Comparison of ENCODE assay signal across 8 cellular contexts in genomic region chr2:130181880-130182682, GRCh38. TPM values are rescaled to one million over a fixed set of nuclear protein-coding genes. Genes with fewer than 3 reads are reported as not detected.
DNase-seq lines count a peak whose midpoint lies in the region; ATAC-seq, FAIRE-seq and TF ChIP-seq lines count a peak whose summit lies in the region.
"Not testable (repeated sequence)": the region's sequence is repeated elsewhere in the genome, so short reads cannot be mapped to it uniquely, and the experiment has no call there.

Gene MZT2B, plus strand, starts transcription at chr2:130182262. Its CDS starts 21 bp downstream, at chr2:130182283.

- H3K36me3 Mint-ChIP-seq in activated naive CD8-positive, alpha-beta T cell = not testable (repeated sequence)

- H3K36me3 ChIP-seq in pancreas, thyroid gland: not testable (repeated sequence)

- not testable (repeated sequence) for H3K9me3 Mint-ChIP-seq in activated naive CD8-positive, alpha-beta T cell (ENCODE audit: low read depth)

- peak within 1 kb of the TSS; percentile 94 for H3K27ac Mint-ChIP-seq in activated naive CD8-positive, alpha-beta T cell

- peaks cover 17% of the 10 kb centered on the region for H3K4me1 Mint-ChIP-seq in activated naive CD8-positive, alpha-beta T cell (ENCODE audit: low read depth)

- intact Hi-C loops in head of caudate nucleus (cut with DNase I) = loop anchor here (5.0 kb wide), 1 partner anchor 160 kb away; the partner anchor contains the start of gene IMP4
- intact Hi-C loops in pancreas (cut with DNase I); thyroid gland (cut with DNase I): not testable (repeated sequence)

- peak; percentile 62 for TF ChIP-seq CTCF in GM12872 (IDR thresholded peaks at IDR 0.05; ENCODE audit: insufficient read depth, low read depth, low read length)
- TF ChIP-seq CTCF in pancreas (IDR thresholded peaks at IDR 0.05) = peak; percentile 66 to 91 (median 76)
- peak in 4 of 6 experiments; percentile 87 to 93 (median 92) for TF ChIP-seq CTCF in thyroid gland (IDR thresholded peaks at IDR 0.05)

- not testable (repeated sequence) for H3K27me3 ChIP-seq in pancreas, thyroid gland

- H3K27ac ChIP-seq in pancreas (peak within 1 kb of the TSS; percentile 79 to 92 (median 89)), thyroid gland (peak within 1 kb of the TSS; percentile 87 to 95 (median 94))

- WGBS in pancreas, 2 donors = 0 to 1% methylated on average over 61 to 83 of the region's 86 CpGs
- WGBS in thyroid gland, 2 donors = 0% methylated on average over 16 of the region's 86 CpGs; no CpG with 5 or more reads in 1 of the 2 donors

- H3K9me3 ChIP-seq in pancreas, thyroid gland: not testable (repeated sequence)

- not testable (repeated sequence) for FAIRE-seq in pancreas (lab: Jason Lieb, UNC)

- TF ChIP-seq POLR2A in thyroid gland (IDR thresholded peaks at IDR 0.05) = peak in 1 of 2 donors; percentile 52

- peak; percentile 71 for DNase-seq in NCI-H1092 treated with DMSO at 0.1 percent for 48 hours (lab: John Stamatoyannopoulos, UW)
- peak; percentile 84 for DNase-seq in SKM-1 treated with dmso at 0.1 percent for 144 hours (lab: John Stamatoyannopoulos, UW; ENCODE audit: unreplicated experiment)
- peak; percentile 69 to 93 (median 87) for DNase-seq in head of caudate nucleus
- peak; percentile 85 to 97 (median 90) for DNase-seq in pancreas
- DNase-seq in thyroid gland = peak; percentile 85 to 88

- H3K4me1 ChIP-seq in pancreas = not testable (repeated sequence)
- H3K4me1 ChIP-seq in thyroid gland = peaks cover 20 to 29% of the 10 kb centered on the region in 2 donors

- ATAC-seq in HG02642 (IDR thresholded peaks at IDR 0.05; ENCODE audit: poor library complexity, unreplicated experiment) (peak; percentile 83), pancreas (peak; percentile 89 to 94 (median 90))

- H3K27me3 Mint-ChIP-seq in activated naive CD8-positive, alpha-beta T cell = not testable (repeated sequence)

- peak within 1 kb of the TSS; percentile 70 to 98 (median 86) for H3K4me3 ChIP-seq in pancreas
- peak within 1 kb of the TSS; percentile 41 to 97 (median 89) for H3K4me3 ChIP-seq in thyroid gland (replicated peaks in 1 of 3)

- H3K4me3 Mint-ChIP-seq in activated naive CD8-positive, alpha-beta T cell = peak within 1 kb of the TSS; percentile 92

RNA-seq across cellular contexts. Expression of gene MZT2B, which starts in this region (rescaled TPM):
- 100 to 1,000 TPM; 126 to 194 (median 170) TPM for total RNA-seq in pancreas
- 100 to 1,000 TPM; 181 to 279 TPM for polyA plus RNA-seq in pancreas
- 100 to 1,000 TPM; 135 to 237 (median 221) TPM for total RNA-seq in thyroid gland

Comparison
In these comparisons a context has a peak if more than half of its experiments do, and no peak if none do; other contexts are left out.
1. Peak in every context shown above with its lines: DNase-seq, ATAC-seq, H3K4me3 ChIP-seq and H3K27ac ChIP-seq.